In genomic region chr11:71580057-71581003, GRCh38 we compare ENCODE assay signal across 1 cellular context.
A peak's percentile ranks its signal among the peaks of the same experiment; 100 is the strongest.
TF ChIP-seq lines count a peak whose summit lies in the region.

No MANE protein-coding gene starts in this region.

TF ChIP-seq in A549, 52 proteins besides CTCF, POLR2A, EP300 and RAD21 (continued from another document):
- TF ChIP-seq ELK1 (IDR thresholded peaks at IDR 0.05; ENCODE audit: low read depth, low read length): no peak
- TF ChIP-seq MAZ (IDR thresholded peaks at IDR 0.05; ENCODE audit: borderline replicate concordance, low read depth, low read length): no peak
- TF ChIP-seq HOXA7 (CRISPR knock-in tag; IDR thresholded peaks at IDR 0.05): no peak
- TF ChIP-seq ATOH8 (CRISPR knock-in tag; IDR thresholded peaks at IDR 0.05; ENCODE audit: low read depth): no peak
- no peak for TF ChIP-seq BCL3 (IDR thresholded peaks at IDR 0.05)
- peak; percentile 54; the same call in 1 of the 2 replicates for TF ChIP-seq E2F6 (IDR thresholded peaks at IDR 0.05; ENCODE audit: borderline replicate concordance, low read depth)
- TF ChIP-seq NR3C1 (IDR thresholded peaks at IDR 0.05): no peak
- TF ChIP-seq ZFP36 (IDR thresholded peaks at IDR 0.05; ENCODE audit: borderline replicate concordance, partially characterized antibody): no peak
TF ChIP-seq in A549: peak in this region for 3.
